In genomic region chr16:57765160-57765728, GRCh38 we compare ENCODE assay signal across 13 cellular contexts. TPM values are rescaled to one million over a fixed set of nuclear protein-coding genes. Genes with fewer than 3 reads are reported as not detected.
DNase-seq lines count a peak whose midpoint lies in the region; ATAC-seq and TF ChIP-seq lines count a peak whose summit lies in the region.
"Had no signal": no experiment of that assay in that cellular context is flagged by ENCODE, and none has a peak within 500 bp of the region (broad histone marks: within the 10 kb centered on the region; RNA-seq: fewer than 3 reads in every experiment).

No MANE protein-coding gene starts in this region.

- no peaks in the 10 kb centered on the region for H3K27me3 ChIP-seq in AG04450 (ENCODE audit: control insufficient read depth, insufficient read depth, low read length)
- H3K27me3 ChIP-seq in osteoblast (ENCODE audit: insufficient read depth, low read length): no peaks in the 10 kb centered on the region
- H3K27me3 ChIP-seq: BLaER1 had no signal

- POLR2A ChIA-PET in AG04450 (lab: Yijun Ruan, JAX): no interaction called here
- POLR2A ChIA-PET in activated CD8-positive, alpha-beta T cell treated with anti-CD3 and anti-CD28 coated beads, Interleukin-2, amount 10 ng/mL, durations not matched to agents 7 days and 5 days (lab: Charles Lee): no interaction called here

- H3K9me3 ChIP-seq in AG04450 (ENCODE audit: control insufficient read depth, insufficient read depth, low read length) (no peaks in the 10 kb centered on the region; the same call in 1 of the 2 replicates), osteoblast (ENCODE audit: low read depth, low read length) (no peaks in the 10 kb centered on the region)
- H3K9me3 ChIP-seq: BLaER1 had no signal

- H3K4me2 ChIP-seq in osteoblast (ENCODE audit: insufficient read depth, low read length): no peak overlapping the region
- H3K4me2 ChIP-seq: BLaER1 had no signal

- H3K4me1 ChIP-seq in osteoblast (ENCODE audit: insufficient read depth, low read length): peaks cover 8% of the 10 kb centered on the region

- H3K4me3 ChIP-seq in AG04450 (ENCODE audit: low read depth, low read length): no peak overlapping the region
- H3K4me3 ChIP-seq in osteoblast (ENCODE audit: insufficient read depth, low read length): no peak overlapping the region
- H3K4me3 ChIP-seq: BLaER1 had no signal

- no peak overlapping the region for H2AFZ ChIP-seq in osteoblast (ENCODE audit: low read length)

- H3K27me3 Mint-ChIP-seq in HFFc6 (ENCODE audit: insufficient read depth): peaks cover 8% of the 10 kb centered on the region
- H3K27me3 Mint-ChIP-seq in chondrocyte (ENCODE audit: low read depth): no peaks in the 10 kb centered on the region
- H3K27me3 Mint-ChIP-seq in activated CD8-positive, alpha-beta T cell treated with anti-CD3 and anti-CD28 coated beads, Interleukin-2, amount 10 ng/mL, durations not matched to agents 7 days and 5 days (ENCODE audit: low read depth): no peaks in the 10 kb centered on the region

- CTCF ChIA-PET in AG04450 (lab: Charles Lee): interaction anchor here (1.9 kb wide), 1 partner anchor 98 kb away, joined by 10 read pairs; no protein-coding TSS in a partner anchor
- CTCF ChIA-PET in activated CD8-positive, alpha-beta T cell treated with anti-CD3 and anti-CD28 coated beads, Interleukin-2, amount 10 ng/mL, durations not matched to agents 7 days and 5 days (lab: Charles Lee): interaction anchor here (0.5 kb wide), 1 partner anchor 345 kb away, joined by 3 read pairs; no protein-coding TSS in a partner anchor

- peaks cover 7% of the 10 kb centered on the region for H3K79me2 ChIP-seq in osteoblast (ENCODE audit: insufficient read depth, low read length)

- no peak for DNase-seq in AG04450 (ENCODE audit: low read depth, low spot score)
- no peak for DNase-seq in HFFc6
- no peak for DNase-seq in chondrocyte (ENCODE audit: low spot score)
- peak; percentile 62 for DNase-seq in osteoblast (ENCODE audit: insufficient read length, low spot score, missing footprints)
- DNase-seq in activated CD8-positive, alpha-beta memory T cell treated with anti-CD3 and anti-CD28 coated beads for 24 hours: no peak
- no peak for DNase-seq in activated CD8-positive, alpha-beta T cell treated with anti-CD3 and anti-CD28 coated beads, Interleukin-2, amount 10 ng/mL, durations not matched to agents 7 days and 5 days
- DNase-seq: KG1, NCI-H1105 treated with DMSO at 0.1 percent for 48 hours, NCI-H1694 had no signal

- no peak for ATAC-seq in HG03439 (IDR thresholded peaks at IDR 0.05; ENCODE audit: unreplicated experiment)
- ATAC-seq in activated CD8-positive, alpha-beta T cell treated with anti-CD3 and anti-CD28 coated beads, Interleukin-2, amount 10 ng/mL, durations not matched to agents 7 days and 5 days: no peak
- ATAC-seq: Right ventricle myocardium inferior had no signal

- H3K36me3 Mint-ChIP-seq in HFFc6 (ENCODE audit: low read depth) (peaks cover 38% of the 10 kb centered on the region), chondrocyte (ENCODE audit: low read depth) (peaks cover 19% of the 10 kb centered on the region)
- no peaks in the 10 kb centered on the region for H3K36me3 Mint-ChIP-seq in activated CD8-positive, alpha-beta T cell treated with anti-CD3 and anti-CD28 coated beads, Interleukin-2, amount 10 ng/mL, durations not matched to agents 7 days and 5 days (ENCODE audit: low read depth)
- H3K36me3 Mint-ChIP-seq: CD8-positive, alpha-beta T cell had no signal

- H3K4me1 Mint-ChIP-seq in HFFc6 (ENCODE audit: low read depth) (peaks cover 19% of the 10 kb centered on the region), chondrocyte (ENCODE audit: low read depth) (peaks cover 18% of the 10 kb centered on the region)
- H3K4me1 Mint-ChIP-seq in activated CD8-positive, alpha-beta T cell treated with anti-CD3 and anti-CD28 coated beads, Interleukin-2, amount 10 ng/mL, durations not matched to agents 7 days and 5 days (ENCODE audit: low read depth): peaks cover 3% of the 10 kb centered on the region

- peak overlapping the region; percentile 73 for H3K27ac ChIP-seq in AG04450 (ENCODE audit: low read depth, low read length)
- no peak overlapping the region for H3K27ac ChIP-seq in osteoblast (ENCODE audit: low read depth, low read length)
- H3K27ac ChIP-seq: BLaER1 had no signal

- H3K4me3 Mint-ChIP-seq in HFFc6 (no peak overlapping the region), chondrocyte (ENCODE audit: unreplicated experiment) (no peak overlapping the region)
- H3K4me3 Mint-ChIP-seq in activated CD8-positive, alpha-beta T cell treated with anti-CD3 and anti-CD28 coated beads, Interleukin-2, amount 10 ng/mL, durations not matched to agents 7 days and 5 days: no peak overlapping the region
- H3K4me3 Mint-ChIP-seq: CD8-positive, alpha-beta T cell had no signal

- H3K36me3 ChIP-seq in osteoblast (ENCODE audit: insufficient read depth, low read length): peaks cover 39% of the 10 kb centered on the region

- H3K27ac Mint-ChIP-seq in HFFc6 (peak overlapping the region; percentile 93), chondrocyte (ENCODE audit: unreplicated experiment) (peak overlapping the region; percentile 70)
- H3K27ac Mint-ChIP-seq in activated CD8-positive, alpha-beta T cell treated with anti-CD3 and anti-CD28 coated beads, Interleukin-2, amount 10 ng/mL, durations not matched to agents 7 days and 5 days: no peak overlapping the region
- H3K27ac Mint-ChIP-seq: CD8-positive, alpha-beta T cell had no signal

- TF ChIP-seq CTCF in AG04450 (IDR thresholded peaks at IDR 0.05; ENCODE audit: low read depth, low read length) (no peak), HFFc6 (IDR thresholded peaks at IDR 0.05) (no peak), chondrocyte (IDR thresholded peaks at IDR 0.05) (no peak), osteoblast (IDR thresholded peaks at IDR 0.05; ENCODE audit: extremely low read depth, low read depth, low read length) (no peak)

- H3K9me3 Mint-ChIP-seq in HFFc6: no peaks in the 10 kb centered on the region
- no peaks in the 10 kb centered on the region for H3K9me3 Mint-ChIP-seq in chondrocyte (ENCODE audit: low read depth)
- H3K9me3 Mint-ChIP-seq in activated CD8-positive, alpha-beta T cell treated with anti-CD3 and anti-CD28 coated beads, Interleukin-2, amount 10 ng/mL, durations not matched to agents 7 days and 5 days (ENCODE audit: insufficient read depth): no peaks in the 10 kb centered on the region
- H3K9me3 Mint-ChIP-seq: CD8-positive, alpha-beta T cell had no signal

- no peaks in the 10 kb centered on the region for H4K20me1 ChIP-seq in osteoblast (ENCODE audit: insufficient read depth, low read length)
- H4K20me1 ChIP-seq: BLaER1 had no signal

RNA-seq across cellular contexts. Expression of gene KATNB1, which starts 29.7 kb away (rescaled TPM):
- 10.7 and 15.1 TPM in 2 replicates for polyA plus RNA-seq in AG04450 (2011; rRNA removed)
- polyA minus RNA-seq in AG04450 (2011; rRNA and poly(A)+ RNA removed): 14.8 and 15.0 TPM in 2 replicates
- total RNA-seq in HFFc6 (2021; fragmentation: NEBNext Ultra II Directional; extraction: Animal tissue kit (Norgen Biotek cat#: 25700)): 10 to 100 TPM; 20.4 to 22.1 (median 21.6) TPM
- 14.0 to 20.6 TPM (median 14.7 TPM) in 3 replicates for total RNA-seq in chondrocyte
- 17.7 and 24.6 TPM in 2 replicates for total RNA-seq in osteoblast
- 10 to 100 TPM; 36.3 to 36.7 TPM for total RNA-seq in activated CD8-positive, alpha-beta T cell treated with anti-CD3 and anti-CD28 coated beads, Interleukin-2, amount 10 ng/mL, durations not matched to agents 7 days and 5 days

RNA-seq across cellular contexts. Expression of gene KIFC3, which starts 37.0 kb away (rescaled TPM):
- 24.4 and 31.2 TPM in 2 replicates for polyA plus RNA-seq in AG04450 (2011; rRNA removed)
- 34.6 and 56.5 TPM in 2 replicates for polyA minus RNA-seq in AG04450 (2011; rRNA and poly(A)+ RNA removed)
- 10 to 100 TPM; 51.8 to 81.5 (median 72.7) TPM for total RNA-seq in HFFc6 (2021; fragmentation: NEBNext Ultra II Directional; extraction: Animal tissue kit (Norgen Biotek cat#: 25700))
- total RNA-seq in chondrocyte (74.4 to 135 TPM (median 75.6 TPM) in 3 replicates), osteoblast (40.5 and 41.0 TPM in 2 replicates)
- under 1 TPM in 1 of 2 experiments, not detected in 1; 0.53 TPM for total RNA-seq in activated CD8-positive, alpha-beta T cell treated with anti-CD3 and anti-CD28 coated beads, Interleukin-2, amount 10 ng/mL, durations not matched to agents 7 days and 5 days

Comparison
In these comparisons a context has a peak if more than half of its experiments do, and no peak if none do; other contexts are left out.
1. RNA of gene KIFC3, which starts 37.0 kb away (total RNA-seq): 74.4 to 135 TPM in chondrocyte, 51.8 to 81.5 TPM in HFFc6 and 40.5 to 41.0 TPM in osteoblast; 0.53 TPM in activated CD8-positive, alpha-beta T cell treated with anti-CD3 and anti-CD28 coated beads, Interleukin-2, amount 10 ng/mL, durations not matched to agents 7 days and 5 days; every median in the first group is over 10 times any median in the second.